Comparison of ENCODE assay signal across 15 cellular contexts in genomic region chr7:74207586-74207985, GRCh38.
"Had no signal": no experiment of that assay in that cellular context is flagged by ENCODE, and none has a peak within 500 bp of the region (broad histone marks: within the 10 kb centered on the region; RNA-seq: fewer than 3 reads in every experiment).

No MANE protein-coding gene starts in this region.

- DNase-seq: activated CD4-positive, alpha-beta T cell treated with anti-CD3 and anti-CD28 coated beads, Interleukin-2, amount 50 U/mL, for 4 hours; activated naive CD4-positive, alpha-beta T cell; activated T-cell treated with anti-CD3 and anti-CD28 coated beads for 4 hours; hippocampal formation; left ventricle myocardium inferior; mesendoderm; sigmoid colon; stimulated activated CD4-positive, alpha-beta T cell treated with anti-CD3 and anti-CD28 coated beads, Interleukin-1b, Interleukin-23, amount 100 ng/mL, for 48 hours; thyroid gland had no signal

- H3K4me3 Mint-ChIP-seq: neural progenitor cell had no signal

- H3K4me1 ChIP-seq: breast epithelium, neural progenitor cell, thyroid gland had no signal

- H3K4me1 Mint-ChIP-seq: neural progenitor cell had no signal

- H3K36me3 ChIP-seq: ascending aorta, breast epithelium, left ventricle myocardium inferior, neural progenitor cell, ovary, sigmoid colon, thyroid gland had no signal

- H3K9me3 Mint-ChIP-seq: neural progenitor cell had no signal

- H3K9me3 ChIP-seq: ascending aorta, breast epithelium, left ventricle myocardium inferior, ovary, sigmoid colon, thyroid gland had no signal

- H3K27ac Mint-ChIP-seq: neural progenitor cell had no signal

- H3K4me3 ChIP-seq: neural progenitor cell, ovary, thyroid gland had no signal

- H3K36me3 Mint-ChIP-seq: neural progenitor cell had no signal

- ATAC-seq: activated CD4-positive, CD25-positive, alpha-beta regulatory T cell treated with anti-CD3 and anti-CD28 coated beads, Interleukin-2, amount 50 U/mL, for 24 hours; esophagus mucosa had no signal
